Comparison of ENCODE assay signal across 1 cellular context in the genomic region with DNA sequence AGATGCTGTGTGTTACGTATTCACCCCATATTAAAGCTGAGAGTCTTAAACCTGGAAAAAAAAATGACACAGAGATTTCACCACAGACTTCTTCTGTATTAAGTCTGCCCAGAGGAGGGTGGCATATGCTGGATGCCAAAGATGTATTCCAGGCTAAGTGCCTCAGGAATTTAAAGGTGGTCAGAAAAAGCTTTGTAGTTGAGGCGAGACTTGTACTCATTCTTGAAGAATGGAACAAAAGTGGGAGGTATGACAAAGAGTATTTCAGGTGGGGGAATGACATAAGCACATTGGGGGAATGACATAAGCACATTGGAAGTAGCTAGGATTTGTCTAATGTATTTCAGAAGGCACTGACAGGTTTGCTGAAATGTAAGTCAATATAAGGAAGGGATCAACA.
TF ChIP-seq lines count a peak whose summit lies in the region.

No MANE protein-coding gene starts in this region.

TF ChIP-seq in SK-N-SH treated with all-trans-retinoic acid at 6 μM for 48 hours, 23 proteins besides CTCF, POLR2A, EP300 and RAD21 (continued from another document):
- TF ChIP-seq TCF4 (CRISPR knock-in tag; IDR thresholded peaks at IDR 0.05; ENCODE audit: borderline replicate concordance) (no peak), ESRRG (CRISPR knock-in tag; IDR thresholded peaks at IDR 0.05) (no peak), ZFP30 (CRISPR knock-in tag; IDR thresholded peaks at IDR 0.05) (no peak), ZNF70 (CRISPR knock-in tag; IDR thresholded peaks at IDR 0.05) (no peak), ZNF8 (CRISPR knock-in tag; IDR thresholded peaks at IDR 0.05) (no peak), ZC3H10 (CRISPR knock-in tag; IDR thresholded peaks at IDR 0.05) (no peak)
- TF ChIP-seq, protein P1, sequence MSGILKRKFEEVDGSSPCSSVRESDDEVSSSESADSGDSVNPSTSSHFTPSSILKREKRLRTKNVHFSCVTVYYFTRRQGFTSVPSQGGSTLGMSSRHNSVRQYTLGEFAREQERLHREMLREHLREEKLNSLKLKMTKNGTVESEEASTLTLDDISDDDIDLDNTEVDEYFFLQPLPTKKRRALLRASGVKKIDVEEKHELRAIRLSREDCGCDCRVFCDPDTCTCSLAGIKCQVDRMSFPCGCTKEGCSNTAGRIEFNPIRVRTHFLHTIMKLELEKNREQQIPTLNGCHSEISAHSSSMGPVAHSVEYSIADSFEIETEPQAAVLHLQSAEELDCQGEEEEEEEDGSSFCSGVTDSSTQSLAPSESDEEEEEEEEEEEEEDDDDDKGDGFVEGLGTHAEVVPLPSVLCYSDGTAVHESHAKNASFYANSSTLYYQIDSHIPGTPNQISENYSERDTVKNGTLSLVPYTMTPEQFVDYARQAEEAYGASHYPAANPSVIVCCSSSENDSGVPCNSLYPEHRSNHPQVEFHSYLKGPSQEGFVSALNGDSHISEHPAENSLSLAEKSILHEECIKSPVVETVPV (CRISPR knock-in tag; IDR thresholded peaks at IDR 0.05) = no peak
